In genomic region chr3:127762787-127763105, GRCh38 we compare ENCODE assay signal across 14 cellular contexts. TPM values are rescaled to one million over a fixed set of nuclear protein-coding genes. Genes with fewer than 3 reads are reported as not detected.
A peak's percentile ranks its signal among the peaks of the same experiment; 100 is the strongest.
DNase-seq lines count a peak whose midpoint lies in the region; ATAC-seq and TF ChIP-seq lines count a peak whose summit lies in the region.
"Had no signal": no experiment of that assay in that cellular context is flagged by ENCODE, and none has a peak within 500 bp of the region (broad histone marks: within the 10 kb centered on the region; RNA-seq: fewer than 3 reads in every experiment).

No MANE protein-coding gene starts in this region.

- H3K4me3 ChIP-seq in GM12865 (ENCODE audit: low read depth, low read length), result peak overlapping the region; percentile 58
- peak overlapping the region in 1 of 59 donors; percentile 30 for H3K4me3 ChIP-seq in dorsolateral prefrontal cortex
- H3K4me3 ChIP-seq in gastrocnemius medialis, result no peak overlapping the region
- H3K4me3 ChIP-seq in BE2C (ENCODE audit: low read depth, low read length), result no peak overlapping the region
- H3K4me3 ChIP-seq: GM23338, SK-N-MC had no signal

- peaks cover 42 to 55% of the 10 kb centered on the region in 2 donors for H3K4me1 ChIP-seq in gastrocnemius medialis
- no peaks in the 10 kb centered on the region for H3K4me1 ChIP-seq in BE2C

- no peak for DNase-seq in GM12865 (ENCODE audit: low read depth)
- DNase-seq in dorsolateral prefrontal cortex, result no peak
- DNase-seq in gastrocnemius medialis, result no peak
- DNase-seq in HUDEP-2 (lab: John Stamatoyannopoulos, UW; ENCODE audit: unreplicated experiment in 76 of 76), result no peak
- no peak for DNase-seq in BE2C
- DNase-seq: activated T-cell treated with anti-CD3 and anti-CD28 coated beads, Interleukin-2, amount 50 U/mL, for 48 hours; foreskin keratinocyte; NCI-H524 treated with DMSO at 0.1 percent for 48 hours; stimulated activated naive CD4-positive, alpha-beta T cell had no signal

- ATAC-seq in HG02973 (IDR thresholded peaks at IDR 0.05; ENCODE audit: unreplicated experiment), result peak; percentile 2
- ATAC-seq in gastrocnemius medialis, result no peak
- no peak for ATAC-seq in GM21367 (IDR thresholded peaks at IDR 0.05; ENCODE audit: unreplicated experiment)
- no peak for ATAC-seq in HG02759 (IDR thresholded peaks at IDR 0.05; ENCODE audit: unreplicated experiment)
- ATAC-seq: foreskin keratinocyte, GM23338 had no signal

- no peak for TF ChIP-seq CTCF in GM12865 (IDR thresholded peaks at IDR 0.05; ENCODE audit: insufficient read depth, low read depth, low read length, missing control alignments)
- TF ChIP-seq CTCF in dorsolateral prefrontal cortex (IDR thresholded peaks at IDR 0.05 in 54 of 56, conservative IDR thresholded peaks at IDR 0.05 in 2 of 56; ENCODE audit: low read depth in 1 of 56, partially characterized antibody in 56 of 56), result no peak
- no peak for TF ChIP-seq CTCF in gastrocnemius medialis (IDR thresholded peaks at IDR 0.05 in 4 of 5, conservative IDR thresholded peaks at IDR 0.05 in 1 of 5)
- no peak for TF ChIP-seq CTCF in BE2C (IDR thresholded peaks at IDR 0.05; ENCODE audit: low read depth, low read length)

- no peaks in the 10 kb centered on the region for H3K9me3 ChIP-seq in gastrocnemius medialis
- H3K9me3 ChIP-seq in BE2C, result no peaks in the 10 kb centered on the region

- H3K27ac ChIP-seq in dorsolateral prefrontal cortex (peak overlapping the region in 54 of 59 donors; percentile 20 to 94 (median 83)), gastrocnemius medialis (peak overlapping the region; percentile 73 to 78 (median 75))
- H3K27ac ChIP-seq: foreskin keratinocyte, SK-N-MC had no signal

- no peak for TF ChIP-seq POLR2A in gastrocnemius medialis (IDR thresholded peaks at IDR 0.05)

- in situ Hi-C loops in gastrocnemius medialis (cut with MboI; ENCODE audit: low sequenced_read_pairs in 4 of 4), result no loop called here

- no peaks in the 10 kb centered on the region for H3K36me3 ChIP-seq in gastrocnemius medialis
- H3K36me3 ChIP-seq in BE2C, result no peaks in the 10 kb centered on the region

- no peaks in the 10 kb centered on the region for H3K27me3 ChIP-seq in dorsolateral prefrontal cortex
- H3K27me3 ChIP-seq in gastrocnemius medialis, result no peaks in the 10 kb centered on the region
- no peaks in the 10 kb centered on the region for H3K27me3 ChIP-seq in BE2C
- H3K27me3 ChIP-seq: foreskin keratinocyte had no signal

- intact Hi-C loops in dorsolateral prefrontal cortex (cut with DNase I), result loop anchor here in 1 of 2 donors (5.0 kb wide), 1 partner anchor 55 kb away; no protein-coding TSS in a partner anchor
- intact Hi-C loops in gastrocnemius medialis (cut with DNase I; ENCODE audit: low total_unique reads), result loop anchor here (5.0 to 10.0 kb wide), 2 partner anchors 65 to 192 kb away; no protein-coding TSS in a partner anchor

RNA-seq across cellular contexts. Expression of gene MGLL, which starts 59.6 kb away (rescaled TPM):
- total RNA-seq in dorsolateral prefrontal cortex, result 100 to 1,000 TPM in 117 of 120 experiments, 10 to 100 TPM in 3; 73.9 to 334 (median 144) TPM
- total RNA-seq in gastrocnemius medialis, result 10 to 100 TPM; 26.5 to 50.2 (median 43.8) TPM
- 2.9 TPM for polyA plus RNA-seq in BE2C (2012; ENCODE audit: insufficient read depth, insufficient read length, low read depth)
